Comparison of ENCODE assay signal across 16 cellular contexts in genomic region chr10:24277771-24278518, GRCh38.
DNase-seq lines count a peak whose midpoint lies in the region; ATAC-seq and TF ChIP-seq lines count a peak whose summit lies in the region.
"Had no signal": no experiment of that assay in that cellular context is flagged by ENCODE, and none has a peak within 500 bp of the region (broad histone marks: within the 10 kb centered on the region; RNA-seq: fewer than 3 reads in every experiment).

No MANE protein-coding gene starts in this region.

- H3K27ac ChIP-seq in mesodermal cell (ENCODE audit: low read depth, low read length, severe bottlenecking) (peak overlapping the region; percentile 61), aorta (ENCODE audit: low read depth in 1 of 2, low read length in 2 of 2) (peak overlapping the region in 1 of 2 donors; percentile 86)
- no peak overlapping the region for H3K27ac ChIP-seq in effector memory CD4-positive, alpha-beta T cell (ENCODE audit: insufficient read depth, low read length, poor library complexity, severe bottlenecking)
- H3K27ac ChIP-seq: C4-2B had no signal

- CTCF ChIA-PET in Calu3 (lab: Charles Lee): no interaction called here

- H3K9me3 Mint-ChIP-seq in endothelial cell (ENCODE audit: unreplicated experiment) (no peaks in the 10 kb centered on the region), Calu3 (ENCODE audit: low read depth, unreplicated experiment) (no peaks in the 10 kb centered on the region)

- no TSS peak for BruUV-seq in Calu3 (replicated peaks; lab: Mats Ljungman, UMichigan)

- H3K27ac Mint-ChIP-seq in endothelial cell (ENCODE audit: unreplicated experiment) (no peak overlapping the region), Calu3 (ENCODE audit: unreplicated experiment) (no peak overlapping the region)
- H3K27ac Mint-ChIP-seq: activated T-helper 2 cell treated with anti-CD3 and anti-CD28 coated beads, Interferon-gamma antibody, Interleukin-2, Interleukin-4, amounts not matched to agents 10 μg/mL and 5 μg/mL and 100 μg/mL, durations not matched to agents 14 hours and 24 hours and 36 hours; effector memory CD8-positive, alpha-beta T cell had no signal

- no peaks in the 10 kb centered on the region for H3K9me3 ChIP-seq in mesodermal cell (ENCODE audit: control insufficient read depth, low read length)
- no peaks in the 10 kb centered on the region for H3K9me3 ChIP-seq in aorta (ENCODE audit: control insufficient read depth, low read length)
- H3K9me3 ChIP-seq in effector memory CD4-positive, alpha-beta T cell (ENCODE audit: control insufficient read depth, low read length): no peaks in the 10 kb centered on the region

- TF ChIP-seq CTCF in endothelial cell (IDR thresholded peaks at IDR 0.05; ENCODE audit: unreplicated experiment) (no peak), Calu3 (IDR thresholded peaks at IDR 0.05; ENCODE audit: unreplicated experiment) (no peak)

- peak; percentile 85 for ATAC-seq in Right ventricle myocardium inferior
- peak; percentile 50 for ATAC-seq in aorta (ENCODE audit: low FRiP score)
- ATAC-seq: effector memory CD8-positive, alpha-beta T cell; HepG2 had no signal

- H3K36me3 ChIP-seq in mesodermal cell (ENCODE audit: control insufficient read depth, insufficient read depth, low read length) (peaks cover 2% of the 10 kb centered on the region), aorta (ENCODE audit: control insufficient read depth in 1 of 2, insufficient read depth in 2 of 2, low read length in 1 of 2) (no peaks in the 10 kb centered on the region)
- H3K36me3 ChIP-seq in effector memory CD4-positive, alpha-beta T cell (ENCODE audit: control insufficient read depth, insufficient read depth, low read length): no peaks in the 10 kb centered on the region

- DNase-seq in Right ventricle myocardium inferior (ENCODE audit: missing footprints): no peak
- no peak for DNase-seq in cardiac septum (ENCODE audit: low spot score)
- no peak for DNase-seq in endothelial cell (ENCODE audit: low spot score)
- no peak for DNase-seq in aorta
- no peak for DNase-seq in retina
- DNase-seq in effector memory CD4-positive, alpha-beta T cell: no peak
- no peak for DNase-seq in Calu3
- DNase-seq: 8988T; activated CD4-positive, alpha-beta T cell treated with anti-CD3 and anti-CD28 coated beads, Interleukin-2, amount 50 U/mL, for 4 hours; effector memory CD8-positive, alpha-beta T cell; SHP77 treated with DMSO at 0.1 percent for 48 hours; stimulated activated CD4-positive, alpha-beta T cell treated with anti-CD3 and anti-CD28 coated beads, Interleukin-2, amount 100 ng/mL, for 24 hours had no signal

- intact Hi-C loops in Right ventricle myocardium inferior (cut with DNase I) (no loop called here), cardiac septum (cut with DNase I) (no loop called here), aorta (cut with DNase I) (no loop called here), Calu3 (cut with micrococcal nuclease; ENCODE audit: unreplicated experiment) (no loop called here)

- no peaks in the 10 kb centered on the region for H3K27me3 ChIP-seq in aorta (ENCODE audit: control insufficient read depth in 1 of 2, insufficient read depth in 2 of 2, low read length in 1 of 2)
- no peaks in the 10 kb centered on the region for H3K27me3 ChIP-seq in effector memory CD4-positive, alpha-beta T cell (replicated peaks; ENCODE audit: control insufficient read depth, insufficient read depth, low read length, poor library complexity, severe bottlenecking)

- no peaks in the 10 kb centered on the region for H3K4me1 ChIP-seq in mesodermal cell (ENCODE audit: control insufficient read depth, insufficient read depth, low read length, poor library complexity, severe bottlenecking)
- no peaks in the 10 kb centered on the region for H3K4me1 ChIP-seq in aorta (ENCODE audit: control insufficient read depth in 1 of 2, insufficient read depth in 2 of 2, low read length in 2 of 2)
- no peaks in the 10 kb centered on the region for H3K4me1 ChIP-seq in effector memory CD4-positive, alpha-beta T cell (ENCODE audit: control insufficient read depth, insufficient read depth, low read length, poor library complexity, severe bottlenecking)

- H3K4me3 ChIP-seq in mesodermal cell (ENCODE audit: extremely low read depth, insufficient read depth, low read length, poor library complexity, severe bottlenecking) (no peak overlapping the region), aorta (ENCODE audit: low read length in 2 of 2) (no peak overlapping the region)
- no peak overlapping the region for H3K4me3 ChIP-seq in effector memory CD4-positive, alpha-beta T cell (ENCODE audit: insufficient read depth, low read depth, low read length, poor library complexity, severe bottlenecking)

- H3K4me1 Mint-ChIP-seq in endothelial cell (ENCODE audit: unreplicated experiment): peaks cover 4% of the 10 kb centered on the region
- no peaks in the 10 kb centered on the region for H3K4me1 Mint-ChIP-seq in Calu3 (ENCODE audit: low read depth, unreplicated experiment)

- H3K4me3 Mint-ChIP-seq in endothelial cell (ENCODE audit: unreplicated experiment) (peak overlapping the region; percentile 1), Calu3 (ENCODE audit: low read depth, unreplicated experiment) (no peak overlapping the region)
- H3K4me3 Mint-ChIP-seq: effector memory CD8-positive, alpha-beta T cell had no signal

- WGBS in mesodermal cell (ENCODE audit: insufficient coverage in 2 of 2), 2 experiments: 91 to 95% methylated on average over 4 to 12 of the region's 13 CpGs
- WGBS in aorta, 2 donors: 20 to 27% methylated on average over 13 of the region's 13 CpGs

- H3K36me3 Mint-ChIP-seq in endothelial cell (ENCODE audit: low read depth, unreplicated experiment): peaks cover 22% of the 10 kb centered on the region
- H3K36me3 Mint-ChIP-seq in Calu3 (ENCODE audit: insufficient read depth, unreplicated experiment): no peaks in the 10 kb centered on the region

- H3K27me3 Mint-ChIP-seq in endothelial cell (ENCODE audit: unreplicated experiment): peaks cover 3% of the 10 kb centered on the region
- H3K27me3 Mint-ChIP-seq in Calu3 (ENCODE audit: unreplicated experiment): no peaks in the 10 kb centered on the region
